Comparison of ENCODE assay signal across 11 cellular contexts in genomic region chr12:46401703-46402102, GRCh38. TPM values are rescaled to one million over a fixed set of nuclear protein-coding genes. Genes with fewer than 3 reads are reported as not detected.
DNase-seq lines count a peak whose midpoint lies in the region; ATAC-seq and TF ChIP-seq lines count a peak whose summit lies in the region.
"Had no signal": no experiment of that assay in that cellular context is flagged by ENCODE, and none has a peak within 500 bp of the region (broad histone marks: within the 10 kb centered on the region; RNA-seq: fewer than 3 reads in every experiment).

No MANE protein-coding gene starts in this region.

- H3K9me3 ChIP-seq in RWPE2 (ENCODE audit: severe bottlenecking) = no peaks in the 10 kb centered on the region
- H3K9me3 ChIP-seq in fibroblast of lung (ENCODE audit: control insufficient read depth, insufficient read depth, low read depth, low read length) = no peaks in the 10 kb centered on the region

- DNase-seq in AG10803 (ENCODE audit: low read depth) (peak; percentile 79), RWPE2 (ENCODE audit: low spot score) (no peak), fibroblast of lung (ENCODE audit: low read depth in 2 of 2) (peak; percentile 73 to 81), NCI-H82 (lab: John Stamatoyannopoulos, UW) (no peak), NCI-H2081 treated with DMSO at 0.1 percent for 48 hours (lab: John Stamatoyannopoulos, UW) (no peak), type B pancreatic cell (ENCODE audit: extremely low spot score, unreplicated experiment) (no peak)
- DNase-seq in activated CD8-positive, alpha-beta T cell treated with anti-CD3 and anti-CD28 coated beads, Interleukin-2, amount 10 ng/mL, durations not matched to agents 7 days and 5 days = no peak
- DNase-seq: activated naive CD8-positive, alpha-beta T cell treated with anti-CD3 and anti-CD28 coated beads, Interleukin-2, amount 50 U/mL, for 24 hours; CD4-positive, alpha-beta T cell had no signal

- no peak overlapping the region for H3K9ac ChIP-seq in fibroblast of lung (ENCODE audit: insufficient read depth, low read length)
- H3K9ac ChIP-seq: neural progenitor cell had no signal

- peak overlapping the region; percentile 93 to 99 (median 98) for H3K27ac Mint-ChIP-seq in nephron
- no peak overlapping the region for H3K27ac Mint-ChIP-seq in activated CD8-positive, alpha-beta T cell treated with anti-CD3 and anti-CD28 coated beads, Interleukin-2, amount 10 ng/mL, durations not matched to agents 7 days and 5 days
- no peak overlapping the region for H3K27ac Mint-ChIP-seq in type B pancreatic cell
- H3K27ac Mint-ChIP-seq: activated naive CD8-positive, alpha-beta T cell treated with anti-CD3 and anti-CD28 coated beads, Interleukin-2, amount 50 U/mL, for 24 hours; CD4-positive, alpha-beta T cell; neural progenitor cell had no signal

- TF ChIP-seq CTCF in AG10803 (conservative IDR thresholded peaks at IDR 0.05; ENCODE audit: low read length) (peak; percentile 53), RWPE2 (IDR thresholded peaks at IDR 0.05; ENCODE audit: poor library complexity, severe bottlenecking) (peak; percentile 36), fibroblast of lung (conservative IDR thresholded peaks at IDR 0.05 in 1 of 2, IDR thresholded peaks at IDR 0.05 in 1 of 2; ENCODE audit: low read depth in 1 of 2, low read length in 2 of 2) (peak; percentile 34 to 53), nephron (IDR thresholded peaks at IDR 0.05; ENCODE audit: unreplicated experiment in 3 of 3) (peak in 2 of 3 experiments; percentile 18 to 28), type B pancreatic cell (conservative IDR thresholded peaks at IDR 0.05) (no peak)

- H3K4me3 Mint-ChIP-seq in nephron (peak overlapping the region in 1 of 3 experiments; percentile 1), type B pancreatic cell (no peak overlapping the region)
- no peak overlapping the region for H3K4me3 Mint-ChIP-seq in activated CD8-positive, alpha-beta T cell treated with anti-CD3 and anti-CD28 coated beads, Interleukin-2, amount 10 ng/mL, durations not matched to agents 7 days and 5 days
- H3K4me3 Mint-ChIP-seq: activated naive CD8-positive, alpha-beta T cell treated with anti-CD3 and anti-CD28 coated beads, Interleukin-2, amount 50 U/mL, for 24 hours; CD4-positive, alpha-beta T cell; neural progenitor cell had no signal

- H3K36me3 ChIP-seq in RWPE2 (ENCODE audit: low read depth) (no peaks in the 10 kb centered on the region), fibroblast of lung (ENCODE audit: control insufficient read depth, insufficient read depth, low read length) (no peaks in the 10 kb centered on the region)
- H3K36me3 ChIP-seq: neural progenitor cell had no signal

- H3K4me1 ChIP-seq in RWPE2 (ENCODE audit: insufficient read depth, poor library complexity, severe bottlenecking) = peaks cover 26% of the 10 kb centered on the region
- peaks cover 29% of the 10 kb centered on the region for H3K4me1 ChIP-seq in fibroblast of lung (ENCODE audit: control insufficient read depth, extremely low read depth, insufficient read depth, low read length)

- H3K27me3 ChIP-seq in RWPE2 (ENCODE audit: insufficient read depth, poor library complexity, severe bottlenecking) (no peaks in the 10 kb centered on the region), fibroblast of lung (ENCODE audit: control insufficient read depth, insufficient read depth, low read length) (no peaks in the 10 kb centered on the region)
- H3K27me3 ChIP-seq: neural progenitor cell had no signal

- H3K9me3 Mint-ChIP-seq in nephron = peaks cover 5% of the 10 kb centered on the region
- H3K9me3 Mint-ChIP-seq in activated CD8-positive, alpha-beta T cell treated with anti-CD3 and anti-CD28 coated beads, Interleukin-2, amount 10 ng/mL, durations not matched to agents 7 days and 5 days (ENCODE audit: insufficient read depth) = no peaks in the 10 kb centered on the region
- H3K9me3 Mint-ChIP-seq in type B pancreatic cell = no peaks in the 10 kb centered on the region

- CTCF ChIA-PET in activated CD8-positive, alpha-beta T cell treated with anti-CD3 and anti-CD28 coated beads, Interleukin-2, amount 10 ng/mL, durations not matched to agents 7 days and 5 days (lab: Charles Lee) = no interaction called here

- H3K27me3 Mint-ChIP-seq in nephron (ENCODE audit: low read depth) (peaks cover 4% of the 10 kb centered on the region), type B pancreatic cell (no peaks in the 10 kb centered on the region)
- H3K27me3 Mint-ChIP-seq in activated CD8-positive, alpha-beta T cell treated with anti-CD3 and anti-CD28 coated beads, Interleukin-2, amount 10 ng/mL, durations not matched to agents 7 days and 5 days (ENCODE audit: low read depth) = no peaks in the 10 kb centered on the region
- H3K27me3 Mint-ChIP-seq: activated naive CD8-positive, alpha-beta T cell treated with anti-CD3 and anti-CD28 coated beads, Interleukin-2, amount 50 U/mL, for 24 hours; CD4-positive, alpha-beta T cell had no signal

- no peaks in the 10 kb centered on the region for H4K20me1 ChIP-seq in fibroblast of lung (ENCODE audit: control insufficient read depth, extremely low read depth, insufficient read depth, low read length)

- peak; percentile 62 for ATAC-seq in RWPE2 (ENCODE audit: low read depth)
- ATAC-seq in activated CD8-positive, alpha-beta T cell treated with anti-CD3 and anti-CD28 coated beads, Interleukin-2, amount 10 ng/mL, durations not matched to agents 7 days and 5 days = no peak
- ATAC-seq: activated naive CD8-positive, alpha-beta T cell treated with anti-CD3 and anti-CD28 coated beads, Interleukin-2, amount 50 U/mL, for 24 hours had no signal

- H3K4me3 ChIP-seq in AG10803 (ENCODE audit: low read length) (no peak overlapping the region), RWPE2 (ENCODE audit: severe bottlenecking) (no peak overlapping the region), fibroblast of lung (replicated peaks in 1 of 4; ENCODE audit: control extremely low read depth in 1 of 4, insufficient read depth in 1 of 4, low read depth in 3 of 4, low read length in 4 of 4) (no peak overlapping the region)
- H3K4me3 ChIP-seq: neural progenitor cell had no signal

- H3K36me3 Mint-ChIP-seq in nephron (ENCODE audit: low read depth) (peaks cover 10% of the 10 kb centered on the region), type B pancreatic cell (no peaks in the 10 kb centered on the region)
- peaks cover 35% of the 10 kb centered on the region for H3K36me3 Mint-ChIP-seq in activated CD8-positive, alpha-beta T cell treated with anti-CD3 and anti-CD28 coated beads, Interleukin-2, amount 10 ng/mL, durations not matched to agents 7 days and 5 days (ENCODE audit: low read depth)

- H3K27ac ChIP-seq in RWPE2 (ENCODE audit: poor library complexity, severe bottlenecking) = peak overlapping the region; percentile 96
- peak overlapping the region; percentile 47 for H3K27ac ChIP-seq in fibroblast of lung (ENCODE audit: insufficient read depth, low read length)
- H3K27ac ChIP-seq: neural progenitor cell had no signal

- H3K4me1 Mint-ChIP-seq in nephron (peaks cover 46% of the 10 kb centered on the region), type B pancreatic cell (ENCODE audit: unreplicated experiment) (peaks cover 19% of the 10 kb centered on the region)
- peaks cover 68% of the 10 kb centered on the region for H3K4me1 Mint-ChIP-seq in activated CD8-positive, alpha-beta T cell treated with anti-CD3 and anti-CD28 coated beads, Interleukin-2, amount 10 ng/mL, durations not matched to agents 7 days and 5 days (ENCODE audit: low read depth)

- H2AFZ ChIP-seq in fibroblast of lung (ENCODE audit: low read length) = no peak overlapping the region
- H2AFZ ChIP-seq: neural progenitor cell had no signal

- H3K79me2 ChIP-seq in fibroblast of lung (ENCODE audit: control insufficient read depth, insufficient read depth, low read length) = no peaks in the 10 kb centered on the region

- H3K4me2 ChIP-seq in fibroblast of lung (ENCODE audit: extremely low read depth, insufficient read depth, low read length) = no peak overlapping the region
- H3K4me2 ChIP-seq: neural progenitor cell had no signal

- POLR2A ChIA-PET in activated CD8-positive, alpha-beta T cell treated with anti-CD3 and anti-CD28 coated beads, Interleukin-2, amount 10 ng/mL, durations not matched to agents 7 days and 5 days (lab: Charles Lee) = no interaction called here

RNA-seq across cellular contexts. Expression of gene SLC38A2, which starts 29.1 kb away (rescaled TPM):
- total RNA-seq in fibroblast of lung = 883 and 1,357 TPM in 2 replicates
- polyA plus RNA-seq in fibroblast of lung = 644 and 940 TPM in 2 replicates
- 373 and 531 TPM in 2 replicates for polyA plus RNA-seq in fibroblast of lung (2012)
- polyA minus RNA-seq in fibroblast of lung (ENCODE audit: low replicate concordance) = 337 and 510 TPM in 2 replicates
- total RNA-seq in activated CD8-positive, alpha-beta T cell treated with anti-CD3 and anti-CD28 coated beads, Interleukin-2, amount 10 ng/mL, durations not matched to agents 7 days and 5 days = 100 to 1,000 TPM; 194 to 200 TPM
- total RNA-seq in type B pancreatic cell (ENCODE audit: low replicate concordance) = 204 and 217 TPM in 2 replicates

Comparison
In these comparisons a context has a peak if more than half of its experiments do, and no peak if none do; other contexts are left out.
1. DNase-seq: peak in AG10803 (single experiment) and fibroblast of lung (2 of 2); none in RWPE2 (single experiment), NCI-H82 (single experiment), activated CD8-positive, alpha-beta T cell treated with anti-CD3 and anti-CD28 coated beads, Interleukin-2, amount 10 ng/mL, durations not matched to agents 7 days and 5 days (single experiment), NCI-H2081 treated with DMSO at 0.1 percent for 48 hours (single experiment) and type B pancreatic cell (single experiment).
2. H3K27ac Mint-ChIP-seq: peak in nephron (3 of 3); none in activated CD8-positive, alpha-beta T cell treated with anti-CD3 and anti-CD28 coated beads, Interleukin-2, amount 10 ng/mL, durations not matched to agents 7 days and 5 days (single experiment) and type B pancreatic cell (single experiment).